20 cellular contexts compared by ENCODE assay signal in the genomic region with DNA sequence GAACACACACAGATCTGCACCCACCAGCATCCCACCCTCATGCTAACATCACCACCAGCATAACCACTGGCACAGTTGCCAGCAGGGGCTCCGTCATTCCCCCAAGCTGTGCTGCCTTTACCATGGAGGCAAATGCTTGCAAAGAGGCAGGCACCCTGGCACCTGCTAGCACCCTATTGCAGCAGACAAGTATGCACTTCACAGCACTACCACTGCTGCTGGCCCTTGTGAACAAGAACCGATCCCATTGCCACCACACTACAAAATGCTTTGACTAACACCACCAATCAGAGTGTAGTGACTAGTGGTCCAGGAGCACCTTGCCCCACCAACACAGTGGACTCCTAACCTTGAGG.
"Had no signal": no experiment of that assay in that cellular context is flagged by ENCODE, and none has a peak within 500 bp of the region (broad histone marks: within the 10 kb centered on the region; RNA-seq: fewer than 3 reads in every experiment).

No MANE protein-coding gene starts in this region.

- H3K4me3 ChIP-seq: K562, SJCRH30 had no signal

- H3K36me3 Mint-ChIP-seq: IgD-negative memory B cell had no signal

- H3K9me3 ChIP-seq: SJCRH30 had no signal

- ATAC-seq: HepG2, K562, SK-N-SH treated with all-trans-retinoic acid at 6 μM for 48 hours had no signal

- H3K9ac ChIP-seq: KMS-11 had no signal

- H3K36me3 ChIP-seq: SJCRH30 had no signal

- H3K27ac ChIP-seq: KMS-11, SJCRH30 had no signal

- H3K27me3 ChIP-seq: SJCRH30 had no signal

- H3K27me3 Mint-ChIP-seq: IgD-negative memory B cell had no signal

- H3K4me1 Mint-ChIP-seq: IgD-negative memory B cell had no signal

- H3K27ac Mint-ChIP-seq: IgD-negative memory B cell had no signal

- H3K4me1 ChIP-seq: SJCRH30 had no signal

- DNase-seq: Kasumi-1, MM.1S, NCI-H1092 treated with DMSO at 0.1 percent for 48 hours, NCI-H1417, NCI-H1436 treated with DMSO at 0.1 percent for 48 hours, NCI-H1694, NCI-H187 treated with DMSO at 0.1 percent for 48 hours, NCI-H2171 treated with DMSO at 0.1 percent for 48 hours, NCI-H345, NCI-H524 treated with DMSO at 0.1 percent for 48 hours, NCI-H69, NCI-H774, RPMI8226, SHP77 treated with DMSO at 0.1 percent for 48 hours, SJCRH30 had no signal

- H3K4me2 ChIP-seq: KMS-11 had no signal
